20 cellular contexts compared by ENCODE assay signal in genomic region chr6:131039345-131039680, GRCh38.
"Had no signal": no experiment of that assay in that cellular context is flagged by ENCODE, and none has a peak within 500 bp of the region (broad histone marks: within the 10 kb centered on the region; RNA-seq: fewer than 3 reads in every experiment).

No MANE protein-coding gene starts in this region.

- H3K27ac Mint-ChIP-seq: activated CD4-positive, alpha-beta T cell treated with anti-CD3 and anti-CD28 coated beads for 36 hours; activated CD8-positive, alpha-beta T cell treated with anti-CD3 and anti-CD28 coated beads for 36 hours; activated T-cell treated with anti-CD3 and anti-CD28 coated beads, Interleukin-2, amount 50 U/mL, for 72 hours; naive B cell; T-cell had no signal

- H3K36me3 Mint-ChIP-seq: naive B cell, T-cell had no signal

- H3K4me1 Mint-ChIP-seq: activated CD4-positive, alpha-beta T cell treated with anti-CD3 and anti-CD28 coated beads for 36 hours had no signal

- DNase-seq: activated CD4-positive, alpha-beta T cell treated with anti-CD3 and anti-CD28 coated beads for 36 hours; activated CD8-positive, alpha-beta memory T cell treated with anti-CD3 and anti-CD28 coated beads, Interleukin-2, amount 50 U/mL, for 4 hours; activated CD8-positive, alpha-beta T cell treated with anti-CD3 and anti-CD28 coated beads for 36 hours; activated T-cell treated with anti-CD3 and anti-CD28 coated beads, Interleukin-2, amount 50 U/mL, for 72 hours; aorta; colonic mucosa; effector memory CD4-positive, alpha-beta T cell; hypothalamus; lower lobe of right lung; midbrain; naive B cell; nucleus accumbens; psoas muscle; right lobe of liver; stimulated activated CD4-positive, alpha-beta T cell treated with anti-CD3 and anti-CD28 coated beads, Interleukin-12 subunit alpha, Interleukin-12 subunit beta, amount 100 ng/mL, for 4 hours; stimulated activated naive CD8-positive, alpha-beta T cell treated with anti-CD3 and anti-CD28 coated beads, Interleukin-15, Interleukin-2, amounts not matched to agents 100 U/mL and 50 U/mL, for 24 hours; T-cell; T1000; testis had no signal

- H3K9me3 ChIP-seq: colonic mucosa, lower lobe of right lung, psoas muscle, right lobe of liver, testis had no signal

- H3K36me3 ChIP-seq: colonic mucosa, lower lobe of right lung, right lobe of liver had no signal

- H3K27ac ChIP-seq: colonic mucosa, epithelial cell of prostate, lower lobe of right lung, psoas muscle, right lobe of liver, testis had no signal

- H3K27me3 ChIP-seq: colonic mucosa, right lobe of liver, testis had no signal

- H3K4me3 ChIP-seq: colonic mucosa, lower lobe of right lung, psoas muscle, right lobe of liver, testis had no signal

- H3K4me3 Mint-ChIP-seq: activated CD4-positive, alpha-beta T cell treated with anti-CD3 and anti-CD28 coated beads for 36 hours; activated CD8-positive, alpha-beta T cell treated with anti-CD3 and anti-CD28 coated beads for 36 hours; activated T-cell treated with anti-CD3 and anti-CD28 coated beads, Interleukin-2, amount 50 U/mL, for 72 hours; naive B cell; T-cell had no signal

- H3K9me3 Mint-ChIP-seq: activated CD8-positive, alpha-beta T cell treated with anti-CD3 and anti-CD28 coated beads for 36 hours; activated T-cell treated with anti-CD3 and anti-CD28 coated beads, Interleukin-2, amount 50 U/mL, for 72 hours; naive B cell; T-cell had no signal

- H3K27me3 Mint-ChIP-seq: activated CD4-positive, alpha-beta T cell treated with anti-CD3 and anti-CD28 coated beads for 36 hours; activated CD8-positive, alpha-beta T cell treated with anti-CD3 and anti-CD28 coated beads for 36 hours; naive B cell; T-cell had no signal

- ATAC-seq: activated CD4-positive, alpha-beta T cell treated with anti-CD3 and anti-CD28 coated beads for 36 hours; activated CD8-positive, alpha-beta T cell treated with anti-CD3 and anti-CD28 coated beads for 36 hours; activated T-cell treated with anti-CD3 and anti-CD28 coated beads, Interleukin-2, amount 50 U/mL, for 72 hours; lower lobe of right lung; psoas muscle; stimulated activated naive CD8-positive, alpha-beta T cell treated with anti-CD3 and anti-CD28 coated beads, Interleukin-15, Interleukin-2, amounts not matched to agents 100 U/mL and 50 U/mL, for 24 hours; T-cell had no signal

- H3K4me1 ChIP-seq: colonic mucosa, psoas muscle, testis had no signal
